8 cellular contexts compared by ENCODE assay signal in the genomic region with DNA sequence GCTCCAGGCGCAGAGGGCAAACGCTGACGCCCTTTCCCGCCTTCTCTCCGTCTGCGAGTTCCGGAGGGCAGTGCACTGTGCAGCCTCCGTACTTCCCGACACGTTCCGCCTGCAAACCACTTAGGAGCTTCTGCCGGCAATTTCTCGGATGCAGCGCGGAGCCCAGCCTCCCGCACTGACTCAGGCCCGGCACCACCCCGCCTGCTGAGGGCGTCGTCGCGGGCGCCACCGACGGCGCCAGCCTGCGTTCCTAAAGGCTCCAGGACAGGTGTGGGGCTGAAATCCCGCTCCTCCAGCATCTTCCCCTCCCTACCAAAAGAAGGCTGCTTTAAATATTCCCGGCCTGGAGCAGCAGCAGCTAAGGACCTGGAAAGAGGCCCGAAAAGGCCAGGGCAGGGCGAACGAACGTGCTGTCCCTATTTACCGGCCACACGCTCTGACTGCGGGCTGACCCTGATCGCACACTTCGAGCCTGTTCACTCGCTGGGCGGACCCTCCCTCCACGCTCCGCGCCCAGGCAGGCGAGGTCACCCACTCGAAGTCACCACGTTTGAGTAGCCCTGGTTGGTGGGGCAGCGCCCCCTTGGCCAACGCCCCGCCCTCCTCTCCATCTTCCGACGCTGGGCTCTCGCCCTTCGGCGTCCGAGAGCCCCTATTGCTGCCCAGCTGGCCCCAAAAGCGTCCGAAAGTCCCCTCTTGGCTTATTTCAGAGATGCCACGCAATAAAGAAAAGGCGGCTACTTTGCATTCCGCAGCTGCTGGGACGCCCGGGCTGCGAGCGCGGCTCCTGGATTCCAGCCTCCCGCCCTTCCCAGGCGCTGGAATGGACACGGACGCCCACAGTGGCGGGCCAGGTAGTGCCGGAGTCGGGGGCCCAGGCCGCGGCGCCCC. TPM values are rescaled to one million over a fixed set of nuclear protein-coding genes. Genes with fewer than 3 reads are reported as not detected.
DNase-seq lines count a peak whose midpoint lies in the region; ATAC-seq, FAIRE-seq and TF ChIP-seq lines count a peak whose summit lies in the region.

No MANE protein-coding gene starts in this region.

- 18 to 22% (median 22%) methylated on average over 71 to 75 of the region's 75 CpGs for WGBS in ovary, 3 donors

- no peaks in the 10 kb centered on the region for H3K27me3 ChIP-seq in ovary

- no peak for TF ChIP-seq EP300 in ovary (IDR thresholded peaks at IDR 0.05)

- no peak for TF ChIP-seq CTCF in ovary (IDR thresholded peaks at IDR 0.05)

- no peak overlapping the region for H3K27ac ChIP-seq in SK-N-MC
- no peak overlapping the region for H3K27ac ChIP-seq in ovary

- FAIRE-seq in frontal cortex (lab: Jason Lieb, UNC), result no peak

- no peak for TF ChIP-seq POLR2A in ovary (IDR thresholded peaks at IDR 0.05)

- intact Hi-C loops in ovary (cut with DNase I), result no loop called here

- peak overlapping the region; percentile 87 for H3K9ac ChIP-seq in SK-N-MC (ENCODE audit: insufficient read length)

- H3K4me3 ChIP-seq in SK-N-MC (peak overlapping the region; percentile 92), ovary (peak overlapping the region; percentile 36)

- no peaks in the 10 kb centered on the region for H3K36me3 ChIP-seq in SK-N-MC (ENCODE audit: insufficient read depth, low read length)
- H3K36me3 ChIP-seq in ovary, result no peaks in the 10 kb centered on the region

- no peaks in the 10 kb centered on the region for H3K9me3 ChIP-seq in SK-N-MC (ENCODE audit: low read depth, low read length)
- H3K9me3 ChIP-seq in ovary, result no peaks in the 10 kb centered on the region

- H3K4me1 ChIP-seq in ovary (ENCODE audit: insufficient read depth), result peaks cover 3% of the 10 kb centered on the region

- DNase-seq in NCI-H146 (lab: John Stamatoyannopoulos, UW) (peak; percentile 59), NCI-H146 treated with DMSO at 0.1 percent for 48 hours (lab: John Stamatoyannopoulos, UW; ENCODE audit: unreplicated experiment) (no peak), SK-N-MC (ENCODE audit: low read depth, low spot score) (no peak), frontal cortex (ENCODE audit: low spot score in 2 of 2) (peak; percentile 36 to 48), ovary (peak in 4 of 5 donors; percentile 24 to 41 (median 28)), A172 (ENCODE audit: low spot score) (no peak)

- ATAC-seq in HG02571 (IDR thresholded peaks at IDR 0.05; ENCODE audit: unreplicated experiment), result peak; percentile 39
- ATAC-seq in HG03108 (IDR thresholded peaks at IDR 0.05; ENCODE audit: unreplicated experiment), result no peak

RNA-seq across cellular contexts. Expression of a gene that starts 9.6 kb away (rescaled TPM):
- total RNA-seq in frontal cortex (105 TPM), ovary (10 to 100 TPM in 1 of 7 donors, 1 to 10 TPM in 6; 2.5 to 10.3 (median 4.1) TPM)
- polyA plus RNA-seq in ovary, result 1 to 10 TPM; 1.5 to 2.6 TPM
- 11.3 and 18.9 TPM in 2 replicates for total RNA-seq in A172 (2014; rRNA removed; shearing (Covaris generic))

Comparison
In these comparisons a context has a peak if more than half of its experiments do, and no peak if none do; other contexts are left out.
1. DNase-seq: peak in NCI-H146 (single experiment), frontal cortex (2 of 2) and ovary (4 of 5); none in NCI-H146 treated with DMSO at 0.1 percent for 48 hours (single experiment), SK-N-MC (single experiment) and A172 (single experiment).